1 cellular context compared by ENCODE assay signal in the genomic region with DNA sequence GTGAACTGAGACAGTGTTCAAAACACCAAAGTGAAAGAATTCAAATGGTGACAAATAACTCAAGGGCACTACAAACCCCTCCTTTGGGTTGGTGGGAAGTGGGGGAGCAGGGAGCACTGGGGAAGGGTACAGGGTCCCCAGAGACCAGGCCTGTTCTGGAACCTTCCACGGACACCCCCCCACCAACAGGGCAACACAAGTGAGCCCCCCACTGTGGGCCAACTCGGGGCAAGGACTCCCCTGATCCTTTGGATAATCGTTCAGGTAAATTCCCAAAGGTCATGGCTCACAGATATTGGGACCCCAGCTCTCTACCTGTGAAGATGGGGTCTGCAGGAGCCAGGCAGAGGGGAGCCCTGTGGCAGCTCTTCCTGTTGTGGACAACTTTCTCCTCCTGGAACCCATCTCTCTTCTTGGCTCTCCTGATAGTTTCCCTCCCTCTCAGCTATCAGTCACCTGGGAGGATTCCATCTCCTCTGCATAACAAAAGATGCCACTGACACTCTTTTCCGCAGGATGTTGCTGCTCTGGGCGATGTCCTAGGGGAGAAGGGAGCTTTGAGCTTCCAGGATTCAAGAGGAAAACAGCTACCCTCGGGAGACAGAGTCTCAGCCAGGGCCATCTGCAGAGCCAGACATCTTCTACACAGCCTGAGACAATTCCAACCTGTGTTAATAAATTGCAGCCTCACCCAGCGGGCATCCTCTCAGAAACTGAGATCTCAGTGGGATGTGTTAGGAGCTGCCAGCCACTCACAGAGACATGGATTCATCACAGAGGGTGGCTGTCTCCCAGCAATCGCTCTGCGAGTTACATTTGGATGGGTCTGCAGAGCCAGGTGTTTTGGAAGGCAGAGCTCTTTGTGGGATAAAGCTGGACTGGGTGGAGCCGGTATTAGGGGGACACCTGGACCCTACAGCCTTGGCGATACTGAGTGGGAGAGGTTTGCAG.
TF ChIP-seq lines count a peak whose summit lies in the region.

No MANE protein-coding gene starts in this region.

TF ChIP-seq in IMR-90, 13 proteins besides CTCF, POLR2A, EP300 and RAD21:
- TF ChIP-seq CHD1 (IDR thresholded peaks at IDR 0.05; ENCODE audit: low read depth, low read length), result no peak
